In genomic region chr3:67946446-67946845, GRCh38 we compare ENCODE assay signal across 20 cellular contexts.
"Had no signal": no experiment of that assay in that cellular context is flagged by ENCODE, and none has a peak within 500 bp of the region (broad histone marks: within the 10 kb centered on the region; RNA-seq: fewer than 3 reads in every experiment).

No MANE protein-coding gene starts in this region.

- H3K27me3 Mint-ChIP-seq: activated CD8-positive, alpha-beta memory T cell treated with anti-CD3 and anti-CD28 coated beads, Interleukin-2, amount 10 ng/mL, durations not matched to agents 7 days and 5 days; activated naive CD8-positive, alpha-beta T cell treated with anti-CD3 and anti-CD28 coated beads, Interleukin-2, amount 50 U/mL, for 24 hours; stimulated activated naive B cell treated with anti-CD40 and anti-IgM and Interleukin-4, amounts not matched to agents 10 μg/mL and 1 μg/mL and 100 μg/mL, for 72 hours had no signal

- H3K4me1 Mint-ChIP-seq: stimulated activated naive B cell treated with anti-CD40 and anti-IgM and Interleukin-4, amounts not matched to agents 10 μg/mL and 1 μg/mL and 100 μg/mL, for 72 hours had no signal

- H3K27ac Mint-ChIP-seq: activated CD8-positive, alpha-beta memory T cell treated with anti-CD3 and anti-CD28 coated beads, Interleukin-2, amount 10 ng/mL, durations not matched to agents 7 days and 5 days; activated naive CD4-positive, alpha-beta T cell treated with anti-CD3 and anti-CD28 coated beads for 36 hours; activated naive CD8-positive, alpha-beta T cell treated with anti-CD3 and anti-CD28 coated beads, Interleukin-2, amount 50 U/mL, for 24 hours; activated T-helper 2 cell treated with anti-CD3 and anti-CD28 coated beads, Interferon-gamma antibody, Interleukin-2, Interleukin-4, amounts not matched to agents 10 μg/mL and 5 μg/mL and 100 μg/mL, durations not matched to agents 14 hours and 24 hours and 36 hours; stimulated activated naive B cell treated with anti-CD40 and anti-IgM and Interleukin-4, amounts not matched to agents 10 μg/mL and 1 μg/mL and 100 μg/mL, for 72 hours; T-helper 1 cell treated with Interleukin-12 subunit alpha and Interleukin-12 subunit beta and Interleukin-4 antibody, amounts not matched to agents 30 μg/mL and 1 μg/mL, for 36 hours had no signal

- H3K9me3 ChIP-seq: pancreas, tibial artery, vagina had no signal

- H3K27ac ChIP-seq: coronary artery, esophagus muscularis mucosa, foreskin keratinocyte, heart left ventricle, pancreas, tibial artery, vagina, WERI-Rb-1 had no signal

- H3K36me3 Mint-ChIP-seq: activated CD8-positive, alpha-beta memory T cell treated with anti-CD3 and anti-CD28 coated beads, Interleukin-2, amount 10 ng/mL, durations not matched to agents 7 days and 5 days; stimulated activated naive B cell treated with anti-CD40 and anti-IgM and Interleukin-4, amounts not matched to agents 10 μg/mL and 1 μg/mL and 100 μg/mL, for 72 hours had no signal

- H3K4me3 ChIP-seq: coronary artery, esophagus muscularis mucosa, heart left ventricle, lung, pancreas, tibial artery, vagina had no signal

- H3K9me3 Mint-ChIP-seq: activated T-helper 2 cell treated with anti-CD3 and anti-CD28 coated beads, Interferon-gamma antibody, Interleukin-2, Interleukin-4, amounts not matched to agents 10 μg/mL and 5 μg/mL and 100 μg/mL, durations not matched to agents 14 hours and 24 hours and 36 hours had no signal

- DNase-seq: activated CD4-positive, alpha-beta T cell treated with anti-CD3 and anti-CD28 coated beads, Interleukin-2, amount 50 U/mL, for 48 hours; activated CD8-positive, alpha-beta memory T cell treated with anti-CD3 and anti-CD28 coated beads, Interleukin-2, amount 10 ng/mL, durations not matched to agents 7 days and 5 days; activated naive CD4-positive, alpha-beta T cell treated with anti-CD3 and anti-CD28 coated beads for 36 hours; activated naive CD8-positive, alpha-beta T cell treated with anti-CD3 and anti-CD28 coated beads, Interleukin-2, amount 50 U/mL, for 24 hours; activated T-cell treated with anti-CD3 and anti-CD28 coated beads, Interleukin-2, amount 50 U/mL, for 1 hour; effector CD4-positive, alpha-beta T cell; heart left ventricle; midbrain; pancreas; stimulated activated CD4-positive, alpha-beta T cell treated with anti-CD3 and anti-CD28 coated beads, Interleukin-4, amount 100 ng/mL, for 1 hour; stimulated activated naive B cell treated with anti-CD40 and anti-IgM and Interleukin-4, amounts not matched to agents 10 μg/mL and 1 μg/mL and 100 μg/mL, for 72 hours; tibial artery; WERI-Rb-1 had no signal

- H3K27me3 ChIP-seq: esophagus muscularis mucosa, foreskin keratinocyte, heart left ventricle, pancreas, tibial artery, vagina had no signal

- H3K4me3 Mint-ChIP-seq: activated CD8-positive, alpha-beta memory T cell treated with anti-CD3 and anti-CD28 coated beads, Interleukin-2, amount 10 ng/mL, durations not matched to agents 7 days and 5 days; activated naive CD4-positive, alpha-beta T cell treated with anti-CD3 and anti-CD28 coated beads for 36 hours; activated naive CD8-positive, alpha-beta T cell treated with anti-CD3 and anti-CD28 coated beads, Interleukin-2, amount 50 U/mL, for 24 hours; stimulated activated naive B cell treated with anti-CD40 and anti-IgM and Interleukin-4, amounts not matched to agents 10 μg/mL and 1 μg/mL and 100 μg/mL, for 72 hours; T-helper 1 cell treated with Interleukin-12 subunit alpha and Interleukin-12 subunit beta and Interleukin-4 antibody, amounts not matched to agents 30 μg/mL and 1 μg/mL, for 36 hours had no signal

- ATAC-seq: activated CD8-positive, alpha-beta memory T cell treated with anti-CD3 and anti-CD28 coated beads, Interleukin-2, amount 10 ng/mL, durations not matched to agents 7 days and 5 days; activated naive CD8-positive, alpha-beta T cell treated with anti-CD3 and anti-CD28 coated beads, Interleukin-2, amount 50 U/mL, for 24 hours; foreskin keratinocyte; heart left ventricle; pancreas; stimulated activated naive B cell treated with anti-CD40 and anti-IgM and Interleukin-4, amounts not matched to agents 10 μg/mL and 1 μg/mL and 100 μg/mL, for 72 hours had no signal
